ENCODE assay signal across 1 cellular context in the genomic region with DNA sequence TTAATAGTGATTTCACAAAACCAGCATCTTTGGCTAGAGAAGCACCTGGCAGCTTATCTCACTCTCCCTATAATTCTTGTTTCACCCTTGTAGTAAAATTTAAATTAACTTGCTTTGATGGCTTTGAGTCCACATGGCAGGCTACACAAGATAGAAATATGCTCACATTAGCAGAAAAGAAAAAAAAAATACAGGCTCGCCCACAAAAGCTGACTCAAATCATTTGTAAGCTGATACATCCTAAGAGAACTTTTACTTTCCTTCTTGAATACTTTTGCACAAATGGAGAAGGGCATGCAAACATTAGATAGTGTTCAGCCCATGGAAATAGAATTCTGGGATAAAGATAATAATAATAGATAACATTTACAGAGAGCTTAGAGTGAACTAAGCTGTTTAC.
TF ChIP-seq lines count a peak whose summit lies in the region.

No MANE protein-coding gene starts in this region.

TF ChIP-seq in SK-N-SH, 30 proteins besides CTCF, POLR2A, EP300 and RAD21:
- TF ChIP-seq, protein P1, sequence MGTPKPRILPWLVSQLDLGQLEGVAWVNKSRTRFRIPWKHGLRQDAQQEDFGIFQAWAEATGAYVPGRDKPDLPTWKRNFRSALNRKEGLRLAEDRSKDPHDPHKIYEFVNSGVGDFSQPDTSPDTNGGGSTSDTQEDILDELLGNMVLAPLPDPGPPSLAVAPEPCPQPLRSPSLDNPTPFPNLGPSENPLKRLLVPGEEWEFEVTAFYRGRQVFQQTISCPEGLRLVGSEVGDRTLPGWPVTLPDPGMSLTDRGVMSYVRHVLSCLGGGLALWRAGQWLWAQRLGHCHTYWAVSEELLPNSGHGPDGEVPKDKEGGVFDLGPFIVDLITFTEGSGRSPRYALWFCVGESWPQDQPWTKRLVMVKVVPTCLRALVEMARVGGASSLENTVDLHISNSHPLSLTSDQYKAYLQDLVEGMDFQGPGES (IDR thresholded peaks at IDR 0.05; ENCODE audit: low read depth, low read length): no peak
- TF ChIP-seq, protein P2, sequence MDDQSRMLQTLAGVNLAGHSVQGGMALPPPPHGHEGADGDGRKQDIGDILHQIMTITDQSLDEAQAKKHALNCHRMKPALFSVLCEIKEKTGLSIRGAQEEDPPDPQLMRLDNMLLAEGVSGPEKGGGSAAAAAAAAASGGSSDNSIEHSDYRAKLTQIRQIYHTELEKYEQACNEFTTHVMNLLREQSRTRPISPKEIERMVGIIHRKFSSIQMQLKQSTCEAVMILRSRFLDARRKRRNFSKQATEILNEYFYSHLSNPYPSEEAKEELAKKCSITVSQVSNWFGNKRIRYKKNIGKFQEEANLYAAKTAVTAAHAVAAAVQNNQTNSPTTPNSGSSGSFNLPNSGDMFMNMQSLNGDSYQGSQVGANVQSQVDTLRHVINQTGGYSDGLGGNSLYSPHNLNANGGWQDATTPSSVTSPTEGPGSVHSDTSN (IDR thresholded peaks at IDR 0.05): no peak
- TF ChIP-seq SMC3 (IDR thresholded peaks at IDR 0.05; ENCODE audit: low read depth, low read length) (no peak), NFIC (IDR thresholded peaks at IDR 0.05; ENCODE audit: borderline replicate concordance) (no peak), GABPA (IDR thresholded peaks at IDR 0.05; ENCODE audit: low read depth) (no peak), ELF1 (IDR thresholded peaks at IDR 0.05) (no peak)
- TF ChIP-seq, protein P3, sequence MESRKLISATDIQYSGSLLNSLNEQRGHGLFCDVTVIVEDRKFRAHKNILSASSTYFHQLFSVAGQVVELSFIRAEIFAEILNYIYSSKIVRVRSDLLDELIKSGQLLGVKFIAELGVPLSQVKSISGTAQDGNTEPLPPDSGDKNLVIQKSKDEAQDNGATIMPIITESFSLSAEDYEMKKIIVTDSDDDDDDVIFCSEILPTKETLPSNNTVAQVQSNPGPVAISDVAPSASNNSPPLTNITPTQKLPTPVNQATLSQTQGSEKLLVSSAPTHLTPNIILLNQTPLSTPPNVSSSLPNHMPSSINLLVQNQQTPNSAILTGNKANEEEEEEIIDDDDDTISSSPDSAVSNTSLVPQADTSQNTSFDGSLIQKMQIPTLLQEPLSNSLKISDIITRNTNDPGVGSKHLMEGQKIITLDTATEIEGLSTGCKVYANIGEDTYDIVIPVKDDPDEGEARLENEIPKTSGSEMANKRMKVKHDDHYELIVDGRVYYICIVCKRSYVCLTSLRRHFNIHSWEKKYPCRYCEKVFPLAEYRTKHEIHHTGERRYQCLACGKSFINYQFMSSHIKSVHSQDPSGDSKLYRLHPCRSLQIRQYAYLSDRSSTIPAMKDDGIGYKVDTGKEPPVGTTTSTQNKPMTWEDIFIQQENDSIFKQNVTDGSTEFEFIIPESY (IDR thresholded peaks at IDR 0.05; ENCODE audit: borderline replicate concordance, low read depth): no peak
TF ChIP-seq in SK-N-SH: peak in this region for 0.
